ENCODE assay signal across 15 cellular contexts in genomic region chrX:44228621-44229020, GRCh38.
DNase-seq lines count a peak whose midpoint lies in the region; ATAC-seq and TF ChIP-seq lines count a peak whose summit lies in the region.
"Had no signal": no experiment of that assay in that cellular context is flagged by ENCODE, and none has a peak within 500 bp of the region (broad histone marks: within the 10 kb centered on the region; RNA-seq: fewer than 3 reads in every experiment).

No MANE protein-coding gene starts in this region.

- H3K27me3 ChIP-seq in layer of hippocampus (ENCODE audit: control insufficient read depth, insufficient read depth, low read length): no peaks in the 10 kb centered on the region
- no peaks in the 10 kb centered on the region for H3K27me3 ChIP-seq in CD8-positive, alpha-beta T cell (ENCODE audit: insufficient read depth, low read length)

- H3K9me3 Mint-ChIP-seq in CD8-positive, alpha-beta T cell: no peaks in the 10 kb centered on the region
- H3K9me3 Mint-ChIP-seq in activated naive CD8-positive, alpha-beta T cell treated with anti-CD3 and anti-CD28 coated beads for 36 hours: no peaks in the 10 kb centered on the region
- H3K9me3 Mint-ChIP-seq: activated naive CD4-positive, alpha-beta T cell treated with anti-CD3 and anti-CD28 coated beads, Interleukin-2, amount 50 U/mL, for 72 hours; T-helper 1 cell treated with Interleukin-12 subunit alpha and Interleukin-12 subunit beta and Interleukin-4 antibody, amounts not matched to agents 30 μg/mL and 1 μg/mL, for 36 hours had no signal

- no peak overlapping the region for H3K27ac Mint-ChIP-seq in CD8-positive, alpha-beta T cell
- H3K27ac Mint-ChIP-seq in activated naive CD8-positive, alpha-beta T cell treated with anti-CD3 and anti-CD28 coated beads for 36 hours: no peak overlapping the region
- H3K27ac Mint-ChIP-seq: activated naive CD4-positive, alpha-beta T cell treated with anti-CD3 and anti-CD28 coated beads, Interleukin-2, amount 50 U/mL, for 72 hours; T-helper 1 cell treated with Interleukin-12 subunit alpha and Interleukin-12 subunit beta and Interleukin-4 antibody, amounts not matched to agents 30 μg/mL and 1 μg/mL, for 36 hours had no signal

- POLR2A ChIA-PET in CD8-positive, alpha-beta T cell (lab: Charles Lee): no interaction called here

- peaks cover 8% of the 10 kb centered on the region for H3K4me1 Mint-ChIP-seq in CD8-positive, alpha-beta T cell (ENCODE audit: low read depth)
- H3K4me1 Mint-ChIP-seq in activated naive CD8-positive, alpha-beta T cell treated with anti-CD3 and anti-CD28 coated beads for 36 hours: peaks cover 5% of the 10 kb centered on the region

- peak overlapping the region; percentile 67 for H3K27ac ChIP-seq in layer of hippocampus (ENCODE audit: low read depth, low read length)
- H3K27ac ChIP-seq in CD8-positive, alpha-beta T cell (ENCODE audit: low read depth, low read length): no peak overlapping the region
- H3K27ac ChIP-seq: C4-2B, skin epidermis had no signal

- no peaks in the 10 kb centered on the region for H3K4me1 ChIP-seq in CD8-positive, alpha-beta T cell (ENCODE audit: insufficient read depth, low read length)

- H3K4me3 Mint-ChIP-seq in CD8-positive, alpha-beta T cell: no peak overlapping the region
- no peak overlapping the region for H3K4me3 Mint-ChIP-seq in activated naive CD8-positive, alpha-beta T cell treated with anti-CD3 and anti-CD28 coated beads for 36 hours
- H3K4me3 Mint-ChIP-seq: neural crest cell; T-helper 1 cell treated with Interleukin-12 subunit alpha and Interleukin-12 subunit beta and Interleukin-4 antibody, amounts not matched to agents 30 μg/mL and 1 μg/mL, for 36 hours had no signal

- intact Hi-C loops in CD8-positive, alpha-beta T cell (cut with DNase I, micrococcal nuclease): no loop called here

- H3K36me3 Mint-ChIP-seq in CD8-positive, alpha-beta T cell: peaks cover 5% of the 10 kb centered on the region
- no peaks in the 10 kb centered on the region for H3K36me3 Mint-ChIP-seq in activated naive CD8-positive, alpha-beta T cell treated with anti-CD3 and anti-CD28 coated beads for 36 hours
- H3K36me3 Mint-ChIP-seq: activated naive CD4-positive, alpha-beta T cell treated with anti-CD3 and anti-CD28 coated beads, Interleukin-2, amount 50 U/mL, for 72 hours had no signal

- H3K4me3 ChIP-seq in CD8-positive, alpha-beta T cell (ENCODE audit: low read depth, low read length): no peak overlapping the region
- H3K4me3 ChIP-seq: skin epidermis had no signal

- H3K36me3 ChIP-seq in CD8-positive, alpha-beta T cell (ENCODE audit: insufficient read depth, low read length): no peaks in the 10 kb centered on the region

- no peaks in the 10 kb centered on the region for H3K9me3 ChIP-seq in CD8-positive, alpha-beta T cell (ENCODE audit: low read length)

- no peak for TF ChIP-seq CTCF in CD8-positive, alpha-beta T cell (IDR thresholded peaks at IDR 0.05)

- DNase-seq in NCI-H2171 treated with DMSO at 0.1 percent for 48 hours (lab: John Stamatoyannopoulos, UW): no peak
- no peak for DNase-seq in NCI-H2196 (lab: John Stamatoyannopoulos, UW; ENCODE audit: unreplicated experiment)
- no peak for DNase-seq in CD8-positive, alpha-beta T cell
- no peak for DNase-seq in activated naive CD8-positive, alpha-beta T cell treated with anti-CD3 and anti-CD28 coated beads for 36 hours
- DNase-seq: islet precursor cell, NCI-H1417 treated with DMSO at 0.1 percent for 48 hours had no signal

- ATAC-seq in GM18867 (IDR thresholded peaks at IDR 0.05; ENCODE audit: unreplicated experiment) (peak; percentile 84), HG02623 (IDR thresholded peaks at IDR 0.05; ENCODE audit: unreplicated experiment) (peak; percentile 61), HG03575 (IDR thresholded peaks at IDR 0.05; ENCODE audit: extremely low read depth, insufficient number of reproducible peaks, low FRiP score, unreplicated experiment) (peak; percentile 63)
- ATAC-seq in CD8-positive, alpha-beta T cell: no peak
- ATAC-seq: activated naive CD4-positive, alpha-beta T cell treated with anti-CD3 and anti-CD28 coated beads, Interleukin-2, amount 50 U/mL, for 72 hours had no signal

- CTCF ChIA-PET in CD8-positive, alpha-beta T cell (lab: Charles Lee): interaction anchor here (1.6 kb wide), 1 partner anchor 271 kb away, joined by 4 read pairs; no protein-coding TSS in a partner anchor

- H3K27me3 Mint-ChIP-seq in CD8-positive, alpha-beta T cell (ENCODE audit: low read depth): no peaks in the 10 kb centered on the region
- no peaks in the 10 kb centered on the region for H3K27me3 Mint-ChIP-seq in activated naive CD8-positive, alpha-beta T cell treated with anti-CD3 and anti-CD28 coated beads for 36 hours
